In genomic region chrY:7433817-7434532, GRCh38 we compare ENCODE assay signal across 22 cellular contexts.
DNase-seq lines count a peak whose midpoint lies in the region; ATAC-seq and TF ChIP-seq lines count a peak whose summit lies in the region.
"Had no signal": no experiment of that assay in that cellular context is flagged by ENCODE, and none has a peak within 500 bp of the region (broad histone marks: within the 10 kb centered on the region; RNA-seq: fewer than 3 reads in every experiment).

No MANE protein-coding gene starts in this region.

- WGBS in esophagus muscularis mucosa: no CpG with 5 or more reads among the region's 7 CpGs

- TF ChIP-seq EP300 in esophagus muscularis mucosa (IDR thresholded peaks at IDR 0.05): no peak

- no peaks in the 10 kb centered on the region for H3K9me3 ChIP-seq in esophagus muscularis mucosa
- H3K9me3 ChIP-seq: pancreas, upper lobe of right lung had no signal

- no peak overlapping the region for H3K27ac ChIP-seq in esophagus muscularis mucosa (replicated peaks in 1 of 4)
- H3K27ac ChIP-seq: hepatocyte, left ventricle myocardium inferior, pancreas, upper lobe of right lung had no signal

- TF ChIP-seq CTCF in epithelial cell of esophagus (IDR thresholded peaks at IDR 0.05; ENCODE audit: insufficient read depth, low read depth, low read length, missing control alignments): no peak
- TF ChIP-seq CTCF in esophagus muscularis mucosa (IDR thresholded peaks at IDR 0.05): no peak

- no peaks in the 10 kb centered on the region for H3K4me1 ChIP-seq in esophagus muscularis mucosa
- H3K4me1 ChIP-seq: left ventricle myocardium inferior, pancreas, upper lobe of right lung had no signal

- H3K27me3 ChIP-seq in esophagus muscularis mucosa: no peaks in the 10 kb centered on the region
- H3K27me3 ChIP-seq: hepatocyte, pancreas, upper lobe of right lung had no signal

- H3K4me3 ChIP-seq in epithelial cell of esophagus (ENCODE audit: low read length) (no peak overlapping the region), skeletal muscle cell (ENCODE audit: low read depth, low read length) (no peak overlapping the region), esophagus muscularis mucosa (no peak overlapping the region)
- H3K4me3 ChIP-seq: hepatocyte, left ventricle myocardium inferior, pancreas, upper lobe of right lung had no signal

- ATAC-seq in HG03095 (IDR thresholded peaks at IDR 0.05; ENCODE audit: unreplicated experiment): no peak
- no peak for ATAC-seq in HG02588 (IDR thresholded peaks at IDR 0.05; ENCODE audit: unreplicated experiment)
- ATAC-seq: activated T-helper 17 cell treated with anti-CD3 and anti-CD28 coated beads, Interleukin-2, amount 50 U/mL, for 72 hours; Panc1; pancreas; sciatic nerve; T-helper 17 cell; upper lobe of right lung had no signal

- no peak for TF ChIP-seq POLR2A in esophagus muscularis mucosa (IDR thresholded peaks at IDR 0.05; ENCODE audit: low read depth)

- DNase-seq in EL: peak; percentile 88
- peak; percentile 71 for DNase-seq in NCI-H226
- peak; percentile 93 for DNase-seq in epithelial cell of esophagus (ENCODE audit: low read depth)
- peak; percentile 83 for DNase-seq in skeletal muscle cell (ENCODE audit: low read depth)
- DNase-seq in esophagus muscularis mucosa (ENCODE audit: extremely low spot score): no peak
- DNase-seq: activated CD4-positive, alpha-beta T cell treated with anti-CD3 and anti-CD28 coated beads, Interleukin-2, amount 10 ng/mL, durations not matched to agents 7 days and 5 days; CD8-positive, alpha-beta memory T cell; effector CD4-positive, alpha-beta T cell; left ventricle myocardium inferior; midbrain; NCI-H1105 treated with DMSO at 0.1 percent for 48 hours; NCI-H446 treated with DMSO at 0.1 percent for 48 hours; NK-92 treated with Interleukin-12 subunit alpha and Interleukin-12 subunit beta, amount 100 ng/mL, for 24 hours; pancreas; T-helper 17 cell; upper lobe of right lung had no signal

- no peaks in the 10 kb centered on the region for H3K36me3 ChIP-seq in esophagus muscularis mucosa
- H3K36me3 ChIP-seq: left ventricle myocardium inferior, pancreas, upper lobe of right lung had no signal

- intact Hi-C loops in esophagus muscularis mucosa (cut with DNase I): no loop called here
